In the genomic region with DNA sequence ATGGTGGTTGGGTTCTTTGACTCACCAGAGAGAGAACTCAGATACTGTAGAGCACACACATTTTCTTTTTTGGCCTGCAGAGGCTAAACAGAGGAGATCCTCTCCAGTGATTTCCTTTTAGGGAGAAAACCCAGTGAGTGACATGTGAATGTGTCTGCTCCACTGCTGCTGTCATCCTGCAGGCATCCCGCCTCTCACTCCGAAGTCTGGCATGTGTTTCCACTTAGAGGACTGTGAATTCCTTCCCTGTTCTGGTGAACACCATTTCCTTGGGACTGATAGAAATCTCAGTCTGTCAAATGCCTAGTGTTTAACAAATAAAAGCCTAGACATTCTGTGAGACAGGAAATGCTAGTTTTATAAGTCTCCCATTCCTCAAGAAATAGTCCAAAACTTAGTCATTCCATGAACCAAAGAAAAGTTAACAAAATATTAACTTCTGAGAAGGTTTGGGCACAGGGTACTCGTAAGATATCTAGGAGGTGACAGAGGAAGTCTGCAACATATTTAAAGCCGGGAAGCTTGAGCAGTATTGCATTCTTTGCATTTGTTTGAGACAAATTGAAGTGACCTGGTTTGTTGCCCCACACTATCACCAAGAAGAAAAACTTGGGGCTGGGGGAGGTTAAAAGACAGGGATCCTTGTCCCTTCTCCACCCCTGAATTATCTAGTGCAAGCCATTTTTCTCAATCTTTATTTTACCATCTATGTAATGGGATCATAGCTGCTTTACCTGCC, we compare ENCODE assay signal across 8 cellular contexts.
A peak's percentile ranks its signal among the peaks of the same experiment; 100 is the strongest.
DNase-seq lines count a peak whose midpoint lies in the region; TF ChIP-seq lines count a peak whose summit lies in the region.

No MANE protein-coding gene starts in this region.

- peak overlapping the region; percentile 64 for H3K27ac Mint-ChIP-seq in Caco-2 (ENCODE audit: unreplicated experiment)

- H3K27me3 ChIP-seq in Caco-2 (replicated peaks; ENCODE audit: control insufficient read depth, insufficient read depth, low read length) (no peaks in the 10 kb centered on the region), Karpas-422 (ENCODE audit: low read length) (no peaks in the 10 kb centered on the region)

- H3K9me3 Mint-ChIP-seq in Caco-2 (ENCODE audit: unreplicated experiment), result no peaks in the 10 kb centered on the region

- no peak overlapping the region for H3K4me3 ChIP-seq in Caco-2 (ENCODE audit: low read depth, low read length)
- H3K4me3 ChIP-seq in SK-N-MC, result peak overlapping the region; percentile 47
- H3K4me3 ChIP-seq in fibroblast of villous mesenchyme (ENCODE audit: low read depth, low read length), result no peak overlapping the region
- no peak overlapping the region for H3K4me3 ChIP-seq in Karpas-422 (ENCODE audit: low read length)

- H3K9me2 ChIP-seq in Karpas-422 (replicated peaks; ENCODE audit: insufficient read depth, low read length), result no peaks in the 10 kb centered on the region

- CTCF ChIA-PET in Caco-2 (lab: Charles Lee), result no interaction called here

- H3K4me2 ChIP-seq in Karpas-422 (ENCODE audit: low read depth, low read length, poor library complexity, severe bottlenecking), result no peak overlapping the region

- H3K36me3 ChIP-seq in Caco-2 (ENCODE audit: control insufficient read depth, insufficient read depth, low read length), result no peaks in the 10 kb centered on the region
- no peaks in the 10 kb centered on the region; the same call in 1 of the 2 replicates for H3K36me3 ChIP-seq in SK-N-MC (ENCODE audit: insufficient read depth, low read length)
- peaks cover 61% of the 10 kb centered on the region for H3K36me3 ChIP-seq in Karpas-422 (ENCODE audit: insufficient read depth, low read length)

- H3K4me1 Mint-ChIP-seq in Caco-2 (ENCODE audit: low read depth, unreplicated experiment), result peaks cover 28% of the 10 kb centered on the region

- intact Hi-C loops in Caco-2 (cut with micrococcal nuclease; ENCODE audit: unreplicated experiment), result no loop called here

- TF ChIP-seq CTCF in Caco-2 (IDR thresholded peaks at IDR 0.05; ENCODE audit: insufficient read depth in 1 of 2, low read depth in 1 of 2, low read length in 1 of 2, severe bottlenecking in 1 of 2, unreplicated experiment in 1 of 2) (no peak), fibroblast of villous mesenchyme (IDR thresholded peaks at IDR 0.05; ENCODE audit: insufficient read depth, low read depth, low read length) (no peak)

- peak; percentile 65 for DNase-seq in Caco-2
- peak; percentile 79 for DNase-seq in SK-N-MC (ENCODE audit: low read depth, low spot score)
- peak; percentile 98 for DNase-seq in fibroblast of villous mesenchyme (ENCODE audit: low read depth)
- DNase-seq in pulmonary artery endothelial cell (ENCODE audit: low read depth, low spot score), result peak; percentile 87
- DNase-seq in RPMI8226, result no peak
- DNase-seq in NCI-H524 (lab: John Stamatoyannopoulos, UW), result no peak
- no peak for DNase-seq in Karpas-422
- DNase-seq in NCI-H146 treated with DMSO at 0.1 percent for 48 hours (lab: John Stamatoyannopoulos, UW; ENCODE audit: unreplicated experiment), result no peak

- no peak overlapping the region for H2AFZ ChIP-seq in Karpas-422 (ENCODE audit: low read length)

- BruUV-seq in Caco-2 (replicated peaks; lab: Mats Ljungman, UMichigan), result no TSS peak

- H3K27ac ChIP-seq in SK-N-MC (peak overlapping the region; percentile 94), Karpas-422 (ENCODE audit: low read length) (no peak overlapping the region)

- peak overlapping the region; percentile 29 for H3K9ac ChIP-seq in SK-N-MC (ENCODE audit: insufficient read length)
- H3K9ac ChIP-seq in Karpas-422 (ENCODE audit: low read length), result no peak overlapping the region

- H3K4me3 Mint-ChIP-seq in Caco-2 (ENCODE audit: unreplicated experiment), result no peak overlapping the region

- no peaks in the 10 kb centered on the region for H3K27me3 Mint-ChIP-seq in Caco-2 (ENCODE audit: insufficient read depth, unreplicated experiment)

- POLR2A ChIA-PET in Caco-2 (lab: Charles Lee), result no interaction called here

- H3K79me2 ChIP-seq in Karpas-422 (ENCODE audit: low read length), result no peaks in the 10 kb centered on the region

- H3K4me1 ChIP-seq in Caco-2 (peaks cover 41% of the 10 kb centered on the region), Karpas-422 (ENCODE audit: low read length) (peaks cover 25% of the 10 kb centered on the region)

- H3K9me3 ChIP-seq in Caco-2 (no peaks in the 10 kb centered on the region), SK-N-MC (ENCODE audit: low read depth, low read length) (no peaks in the 10 kb centered on the region), Karpas-422 (ENCODE audit: low read length) (no peaks in the 10 kb centered on the region)

- H3K36me3 Mint-ChIP-seq in Caco-2 (ENCODE audit: insufficient read depth, unreplicated experiment), result peaks cover 6% of the 10 kb centered on the region

- H4K20me1 ChIP-seq in Karpas-422 (ENCODE audit: insufficient read depth, low read depth, low read length), result no peaks in the 10 kb centered on the region; the same call in 1 of the 2 replicates

Comparison
In these comparisons a context has a peak if more than half of its experiments do, and no peak if none do; other contexts are left out.
1. DNase-seq: peak in Caco-2 (2 of 2), SK-N-MC (single experiment), fibroblast of villous mesenchyme (single experiment) and pulmonary artery endothelial cell (single experiment); none in RPMI8226 (single experiment), NCI-H524 (0 of 2), Karpas-422 (single experiment) and NCI-H146 treated with DMSO at 0.1 percent for 48 hours (single experiment).